In the genomic region with DNA sequence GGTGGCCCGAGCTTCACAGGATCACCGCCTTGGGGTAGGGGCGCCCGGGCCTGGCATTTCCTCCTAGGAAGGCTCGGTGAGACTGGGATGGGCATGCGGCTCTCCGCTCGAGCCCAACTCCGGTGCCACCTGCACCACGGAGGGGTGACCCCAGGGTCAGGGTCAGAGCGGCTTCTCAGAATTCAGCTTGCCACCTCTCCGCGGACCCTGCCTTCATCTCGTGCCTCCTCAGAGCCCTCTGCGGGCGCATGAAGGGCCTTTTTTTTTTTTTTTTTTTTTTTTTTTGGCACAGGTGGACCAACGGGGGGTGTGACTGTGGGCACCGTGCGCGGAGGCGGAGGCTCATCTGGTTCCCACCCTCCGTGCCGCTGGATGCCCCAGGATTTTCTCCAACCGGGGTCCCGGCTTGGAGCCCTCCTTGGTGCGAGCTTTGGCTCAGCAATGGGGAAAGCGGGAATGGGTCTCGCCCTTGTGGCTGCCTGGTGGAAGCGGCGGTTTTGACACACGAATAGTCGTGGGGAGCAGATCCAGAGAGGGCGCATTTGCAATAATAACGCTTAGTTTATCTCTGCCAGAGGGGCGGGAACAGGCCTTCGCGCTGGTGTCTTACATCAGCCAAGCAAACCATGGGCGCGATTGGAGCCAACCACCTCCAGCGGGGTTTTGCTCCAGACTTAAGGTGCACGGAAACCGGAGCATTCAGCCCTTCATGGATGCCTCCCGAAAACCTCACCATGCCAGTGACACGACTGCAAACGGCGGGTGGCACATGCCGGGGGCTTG, we compare ENCODE assay signal across 1 cellular context.
TF ChIP-seq lines count a peak whose summit lies in the region.

No MANE protein-coding gene starts in this region.

TF ChIP-seq in GM23338, 12 proteins besides CTCF, POLR2A, EP300 and RAD21 (continued from another document):
- TF ChIP-seq, protein P1, sequence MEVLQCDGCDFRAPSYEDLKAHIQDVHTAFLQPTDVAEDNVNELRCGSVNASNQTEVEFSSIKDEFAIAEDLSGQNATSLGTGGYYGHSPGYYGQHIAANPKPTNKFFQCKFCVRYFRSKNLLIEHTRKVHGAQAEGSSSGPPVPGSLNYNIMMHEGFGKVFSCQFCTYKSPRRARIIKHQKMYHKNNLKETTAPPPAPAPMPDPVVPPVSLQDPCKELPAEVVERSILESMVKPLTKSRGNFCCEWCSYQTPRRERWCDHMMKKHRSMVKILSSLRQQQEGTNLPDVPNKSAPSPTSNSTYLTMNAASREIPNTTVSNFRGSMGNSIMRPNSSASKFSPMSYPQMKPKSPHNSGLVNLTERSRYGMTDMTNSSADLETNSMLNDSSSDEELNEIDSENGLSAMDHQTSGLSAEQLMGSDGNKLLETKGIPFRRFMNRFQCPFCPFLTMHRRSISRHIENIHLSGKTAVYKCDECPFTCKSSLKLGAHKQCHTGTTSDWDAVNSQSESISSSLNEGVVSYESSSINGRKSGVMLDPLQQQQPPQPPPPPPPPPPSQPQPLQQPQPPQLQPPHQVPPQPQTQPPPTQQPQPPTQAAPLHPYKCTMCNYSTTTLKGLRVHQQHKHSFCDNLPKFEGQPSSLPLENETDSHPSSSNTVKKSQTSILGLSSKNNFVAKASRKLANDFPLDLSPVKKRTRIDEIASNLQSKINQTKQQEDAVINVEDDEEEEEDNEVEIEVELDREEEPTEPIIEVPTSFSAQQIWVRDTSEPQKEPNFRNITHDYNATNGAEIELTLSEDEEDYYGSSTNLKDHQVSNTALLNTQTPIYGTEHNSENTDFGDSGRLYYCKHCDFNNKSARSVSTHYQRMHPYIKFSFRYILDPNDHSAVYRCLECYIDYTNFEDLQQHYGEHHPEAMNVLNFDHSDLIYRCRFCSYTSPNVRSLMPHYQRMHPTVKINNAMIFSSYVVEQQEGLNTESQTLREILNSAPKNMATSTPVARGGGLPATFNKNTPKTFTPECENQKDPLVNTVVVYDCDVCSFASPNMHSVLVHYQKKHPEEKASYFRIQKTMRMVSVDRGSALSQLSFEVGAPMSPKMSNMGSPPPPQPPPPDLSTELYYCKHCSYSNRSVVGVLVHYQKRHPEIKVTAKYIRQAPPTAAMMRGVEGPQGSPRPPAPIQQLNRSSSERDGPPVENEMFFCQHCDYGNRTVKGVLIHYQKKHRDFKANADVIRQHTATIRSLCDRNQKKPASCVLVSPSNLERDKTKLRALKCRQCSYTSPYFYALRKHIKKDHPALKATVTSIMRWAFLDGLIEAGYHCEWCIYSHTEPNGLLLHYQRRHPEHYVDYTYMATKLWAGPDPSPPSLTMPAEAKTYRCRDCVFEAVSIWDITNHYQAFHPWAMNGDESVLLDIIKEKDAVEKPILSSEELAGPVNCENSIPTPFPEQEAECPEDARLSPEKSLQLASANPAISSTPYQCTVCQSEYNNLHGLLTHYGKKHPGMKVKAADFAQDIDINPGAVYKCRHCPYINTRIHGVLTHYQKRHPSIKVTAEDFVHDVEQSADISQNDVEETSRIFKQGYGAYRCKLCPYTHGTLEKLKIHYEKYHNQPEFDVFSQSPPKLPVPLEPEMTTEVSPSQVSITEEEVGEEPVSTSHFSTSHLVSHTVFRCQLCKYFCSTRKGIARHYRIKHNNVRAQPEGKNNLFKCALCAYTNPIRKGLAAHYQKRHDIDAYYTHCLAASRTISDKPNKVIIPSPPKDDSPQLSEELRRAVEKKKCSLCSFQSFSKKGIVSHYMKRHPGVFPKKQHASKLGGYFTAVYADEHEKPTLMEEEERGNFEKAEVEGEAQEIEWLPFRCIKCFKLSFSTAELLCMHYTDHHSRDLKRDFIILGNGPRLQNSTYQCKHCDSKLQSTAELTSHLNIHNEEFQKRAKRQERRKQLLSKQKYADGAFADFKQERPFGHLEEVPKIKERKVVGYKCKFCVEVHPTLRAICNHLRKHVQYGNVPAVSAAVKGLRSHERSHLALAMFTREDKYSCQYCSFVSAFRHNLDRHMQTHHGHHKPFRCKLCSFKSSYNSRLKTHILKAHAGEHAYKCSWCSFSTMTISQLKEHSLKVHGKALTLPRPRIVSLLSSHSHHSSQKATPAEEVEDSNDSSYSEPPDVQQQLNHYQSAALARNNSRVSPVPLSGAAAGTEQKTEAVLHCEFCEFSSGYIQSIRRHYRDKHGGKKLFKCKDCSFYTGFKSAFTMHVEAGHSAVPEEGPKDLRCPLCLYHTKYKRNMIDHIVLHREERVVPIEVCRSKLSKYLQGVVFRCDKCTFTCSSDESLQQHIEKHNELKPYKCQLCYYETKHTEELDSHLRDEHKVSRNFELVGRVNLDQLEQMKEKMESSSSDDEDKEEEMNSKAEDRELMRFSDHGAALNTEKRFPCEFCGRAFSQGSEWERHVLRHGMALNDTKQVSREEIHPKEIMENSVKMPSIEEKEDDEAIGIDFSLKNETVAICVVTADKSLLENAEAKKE (CRISPR knock-in tag; IDR thresholded peaks at IDR 0.05) = no peak
